Comparison of ENCODE assay signal across 1 cellular context in the genomic region with DNA sequence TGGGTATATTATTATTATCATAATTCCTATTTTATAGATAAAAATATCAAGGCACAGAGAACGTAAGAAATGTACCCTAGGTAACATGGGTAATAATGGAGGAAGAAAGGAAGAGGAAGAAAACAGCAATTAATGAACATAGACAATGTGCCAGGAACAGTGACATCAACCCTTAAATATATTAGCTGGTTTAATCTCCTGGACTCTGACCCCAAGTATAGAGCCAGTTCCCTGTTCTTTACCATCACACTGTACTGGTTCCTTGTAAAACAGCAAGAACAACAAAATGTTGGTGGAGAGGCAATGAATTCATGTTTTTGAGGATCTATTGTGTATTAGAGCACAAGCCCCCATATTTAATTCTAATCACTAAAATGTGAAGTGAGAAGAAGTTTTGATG.
TF ChIP-seq lines count a peak whose summit lies in the region.

No MANE protein-coding gene starts in this region.

TF ChIP-seq in GM23338, 12 proteins besides CTCF, POLR2A, EP300 and RAD21 (continued from another document):
- TF ChIP-seq, protein P1, sequence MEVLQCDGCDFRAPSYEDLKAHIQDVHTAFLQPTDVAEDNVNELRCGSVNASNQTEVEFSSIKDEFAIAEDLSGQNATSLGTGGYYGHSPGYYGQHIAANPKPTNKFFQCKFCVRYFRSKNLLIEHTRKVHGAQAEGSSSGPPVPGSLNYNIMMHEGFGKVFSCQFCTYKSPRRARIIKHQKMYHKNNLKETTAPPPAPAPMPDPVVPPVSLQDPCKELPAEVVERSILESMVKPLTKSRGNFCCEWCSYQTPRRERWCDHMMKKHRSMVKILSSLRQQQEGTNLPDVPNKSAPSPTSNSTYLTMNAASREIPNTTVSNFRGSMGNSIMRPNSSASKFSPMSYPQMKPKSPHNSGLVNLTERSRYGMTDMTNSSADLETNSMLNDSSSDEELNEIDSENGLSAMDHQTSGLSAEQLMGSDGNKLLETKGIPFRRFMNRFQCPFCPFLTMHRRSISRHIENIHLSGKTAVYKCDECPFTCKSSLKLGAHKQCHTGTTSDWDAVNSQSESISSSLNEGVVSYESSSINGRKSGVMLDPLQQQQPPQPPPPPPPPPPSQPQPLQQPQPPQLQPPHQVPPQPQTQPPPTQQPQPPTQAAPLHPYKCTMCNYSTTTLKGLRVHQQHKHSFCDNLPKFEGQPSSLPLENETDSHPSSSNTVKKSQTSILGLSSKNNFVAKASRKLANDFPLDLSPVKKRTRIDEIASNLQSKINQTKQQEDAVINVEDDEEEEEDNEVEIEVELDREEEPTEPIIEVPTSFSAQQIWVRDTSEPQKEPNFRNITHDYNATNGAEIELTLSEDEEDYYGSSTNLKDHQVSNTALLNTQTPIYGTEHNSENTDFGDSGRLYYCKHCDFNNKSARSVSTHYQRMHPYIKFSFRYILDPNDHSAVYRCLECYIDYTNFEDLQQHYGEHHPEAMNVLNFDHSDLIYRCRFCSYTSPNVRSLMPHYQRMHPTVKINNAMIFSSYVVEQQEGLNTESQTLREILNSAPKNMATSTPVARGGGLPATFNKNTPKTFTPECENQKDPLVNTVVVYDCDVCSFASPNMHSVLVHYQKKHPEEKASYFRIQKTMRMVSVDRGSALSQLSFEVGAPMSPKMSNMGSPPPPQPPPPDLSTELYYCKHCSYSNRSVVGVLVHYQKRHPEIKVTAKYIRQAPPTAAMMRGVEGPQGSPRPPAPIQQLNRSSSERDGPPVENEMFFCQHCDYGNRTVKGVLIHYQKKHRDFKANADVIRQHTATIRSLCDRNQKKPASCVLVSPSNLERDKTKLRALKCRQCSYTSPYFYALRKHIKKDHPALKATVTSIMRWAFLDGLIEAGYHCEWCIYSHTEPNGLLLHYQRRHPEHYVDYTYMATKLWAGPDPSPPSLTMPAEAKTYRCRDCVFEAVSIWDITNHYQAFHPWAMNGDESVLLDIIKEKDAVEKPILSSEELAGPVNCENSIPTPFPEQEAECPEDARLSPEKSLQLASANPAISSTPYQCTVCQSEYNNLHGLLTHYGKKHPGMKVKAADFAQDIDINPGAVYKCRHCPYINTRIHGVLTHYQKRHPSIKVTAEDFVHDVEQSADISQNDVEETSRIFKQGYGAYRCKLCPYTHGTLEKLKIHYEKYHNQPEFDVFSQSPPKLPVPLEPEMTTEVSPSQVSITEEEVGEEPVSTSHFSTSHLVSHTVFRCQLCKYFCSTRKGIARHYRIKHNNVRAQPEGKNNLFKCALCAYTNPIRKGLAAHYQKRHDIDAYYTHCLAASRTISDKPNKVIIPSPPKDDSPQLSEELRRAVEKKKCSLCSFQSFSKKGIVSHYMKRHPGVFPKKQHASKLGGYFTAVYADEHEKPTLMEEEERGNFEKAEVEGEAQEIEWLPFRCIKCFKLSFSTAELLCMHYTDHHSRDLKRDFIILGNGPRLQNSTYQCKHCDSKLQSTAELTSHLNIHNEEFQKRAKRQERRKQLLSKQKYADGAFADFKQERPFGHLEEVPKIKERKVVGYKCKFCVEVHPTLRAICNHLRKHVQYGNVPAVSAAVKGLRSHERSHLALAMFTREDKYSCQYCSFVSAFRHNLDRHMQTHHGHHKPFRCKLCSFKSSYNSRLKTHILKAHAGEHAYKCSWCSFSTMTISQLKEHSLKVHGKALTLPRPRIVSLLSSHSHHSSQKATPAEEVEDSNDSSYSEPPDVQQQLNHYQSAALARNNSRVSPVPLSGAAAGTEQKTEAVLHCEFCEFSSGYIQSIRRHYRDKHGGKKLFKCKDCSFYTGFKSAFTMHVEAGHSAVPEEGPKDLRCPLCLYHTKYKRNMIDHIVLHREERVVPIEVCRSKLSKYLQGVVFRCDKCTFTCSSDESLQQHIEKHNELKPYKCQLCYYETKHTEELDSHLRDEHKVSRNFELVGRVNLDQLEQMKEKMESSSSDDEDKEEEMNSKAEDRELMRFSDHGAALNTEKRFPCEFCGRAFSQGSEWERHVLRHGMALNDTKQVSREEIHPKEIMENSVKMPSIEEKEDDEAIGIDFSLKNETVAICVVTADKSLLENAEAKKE (CRISPR knock-in tag; IDR thresholded peaks at IDR 0.05), result no peak
